ENCODE assay signal across 2 cellular contexts in genomic region chr11:65790902-65791650, GRCh38.
TF ChIP-seq lines count a peak whose summit lies in the region.

No MANE protein-coding gene starts in this region.

TF ChIP-seq in SK-N-SH, 30 proteins besides CTCF, POLR2A, EP300 and RAD21 (continued from another document):
- no peak for TF ChIP-seq USF2 (IDR thresholded peaks at IDR 0.05; ENCODE audit: borderline replicate concordance, low read depth, low read length)
- TF ChIP-seq POLR2AphosphoS5 (IDR thresholded peaks at IDR 0.05; ENCODE audit: low read depth, low read length) = no peak
- no peak for TF ChIP-seq PBX3 (IDR thresholded peaks at IDR 0.05)
- no peak for TF ChIP-seq FOXJ3 (CRISPR knock-in tag; IDR thresholded peaks at IDR 0.05)
- TF ChIP-seq RXRA (IDR thresholded peaks at IDR 0.05; ENCODE audit: borderline replicate concordance, low read depth) = no peak
- no peak for TF ChIP-seq NRF1 (IDR thresholded peaks at IDR 0.05; ENCODE audit: low read depth, low read length)
- no peak for TF ChIP-seq MEF2A (IDR thresholded peaks at IDR 0.05; ENCODE audit: borderline replicate concordance, low read depth)
- TF ChIP-seq JUND (IDR thresholded peaks at IDR 0.05) = no peak
- no peak for TF ChIP-seq RCOR1 (IDR thresholded peaks at IDR 0.05; ENCODE audit: low read length)
- TF ChIP-seq SIN3A (IDR thresholded peaks at IDR 0.05; ENCODE audit: borderline replicate concordance, low read depth, low read length) = no peak
- no peak for TF ChIP-seq YY1 (IDR thresholded peaks at IDR 0.05; ENCODE audit: low read depth)
- TF ChIP-seq TCF12 (IDR thresholded peaks at IDR 0.05) = no peak
- TF ChIP-seq REST (IDR thresholded peaks at IDR 0.05; ENCODE audit: low read depth, low read length) = no peak
- no peak for TF ChIP-seq FOXM1 (IDR thresholded peaks at IDR 0.05; ENCODE audit: low read depth)

TF ChIP-seq in SK-N-SH treated with all-trans-retinoic acid at 6 μM for 48 hours, 23 proteins besides CTCF, POLR2A, EP300 and RAD21 (continued from another document):
- TF ChIP-seq TSHZ2 (CRISPR knock-in tag; IDR thresholded peaks at IDR 0.05) (no peak), PPARA (CRISPR knock-in tag; IDR thresholded peaks at IDR 0.05; ENCODE audit: borderline replicate concordance) (no peak), ZFP30 (CRISPR knock-in tag; IDR thresholded peaks at IDR 0.05) (no peak)
